ENCODE assay signal across 9 cellular contexts in the genomic region with DNA sequence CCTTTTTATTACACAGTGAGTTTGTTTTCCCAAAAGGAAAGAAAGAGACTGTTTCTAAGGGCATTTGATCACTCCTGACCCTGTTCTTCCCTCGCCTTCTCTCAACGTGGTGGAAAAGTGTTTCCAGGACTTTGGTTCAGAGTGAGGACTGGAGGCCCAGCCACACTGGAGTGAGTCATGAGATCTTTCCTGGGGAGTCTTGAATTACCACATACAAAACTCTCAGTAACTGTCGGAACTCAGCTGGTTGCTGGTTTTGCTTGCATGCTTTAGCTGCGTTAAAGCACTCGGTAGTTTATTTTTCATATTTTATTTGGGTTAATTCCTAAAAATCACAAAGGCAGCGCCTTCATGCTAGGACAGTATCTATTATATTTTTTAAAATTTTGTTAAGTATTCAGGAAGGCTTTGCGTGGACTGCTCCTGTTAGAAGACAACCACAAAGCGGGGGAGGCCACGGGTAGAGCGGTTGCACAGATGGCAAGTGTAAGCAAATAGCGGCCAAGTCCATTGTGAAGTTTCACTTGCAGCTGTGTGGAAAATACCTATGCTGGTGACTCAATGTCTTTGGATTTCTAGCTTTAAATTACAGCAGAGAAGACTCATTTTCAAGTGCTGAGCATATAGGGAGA.
A peak's percentile ranks its signal among the peaks of the same experiment; 100 is the strongest.
DNase-seq lines count a peak whose midpoint lies in the region; ATAC-seq and TF ChIP-seq lines count a peak whose summit lies in the region.
"Had no signal": no experiment of that assay in that cellular context is flagged by ENCODE, and none has a peak within 500 bp of the region (broad histone marks: within the 10 kb centered on the region; RNA-seq: fewer than 3 reads in every experiment).

No MANE protein-coding gene starts in this region.

- H3K27ac ChIP-seq in coronary artery (peak overlapping the region; percentile 64 to 86), neural progenitor cell (no peak overlapping the region)

- peaks cover 51% of the 10 kb centered on the region for H3K4me1 Mint-ChIP-seq in neural progenitor cell

- no peak for ATAC-seq in GM18520 (IDR thresholded peaks at IDR 0.05; ENCODE audit: unreplicated experiment)
- ATAC-seq: T-helper 17 cell had no signal

- peaks cover 7% of the 10 kb centered on the region for H3F3A ChIP-seq in neural progenitor cell (ENCODE audit: low read depth)

- peaks cover 2% of the 10 kb centered on the region for H3K27me3 Mint-ChIP-seq in neural progenitor cell (ENCODE audit: insufficient read depth, low read depth)
- H3K27me3 Mint-ChIP-seq: T-helper 17 cell had no signal

- no peaks in the 10 kb centered on the region for H3K36me3 Mint-ChIP-seq in neural progenitor cell

- H3K36me3 ChIP-seq in MG63, result no peaks in the 10 kb centered on the region
- H3K36me3 ChIP-seq in neural progenitor cell, result no peaks in the 10 kb centered on the region

- peak overlapping the region; percentile 31 for H3K4me3 Mint-ChIP-seq in neural progenitor cell
- H3K4me3 Mint-ChIP-seq: T-helper 17 cell had no signal

- H3K9ac ChIP-seq in neural progenitor cell, result no peak overlapping the region

- H3K27ac Mint-ChIP-seq in neural progenitor cell, result peak overlapping the region; percentile 35
- H3K27ac Mint-ChIP-seq: T-helper 17 cell had no signal

- H3K9me3 ChIP-seq in MG63 (no peaks in the 10 kb centered on the region), neural progenitor cell (ENCODE audit: low read depth) (no peaks in the 10 kb centered on the region)

- H2AFZ ChIP-seq in neural progenitor cell (replicated peaks), result no peak overlapping the region

- H3K4me3 ChIP-seq in MG63 (peak overlapping the region; percentile 28), coronary artery (peak overlapping the region; percentile 52), neural progenitor cell (no peak overlapping the region)

- no peaks in the 10 kb centered on the region for H3K79me2 ChIP-seq in neural progenitor cell (ENCODE audit: low read depth)

- no peak overlapping the region for H3K4me2 ChIP-seq in neural progenitor cell

- no peak for TF ChIP-seq CTCF in coronary artery (IDR thresholded peaks at IDR 0.05)
- TF ChIP-seq CTCF in neural progenitor cell (IDR thresholded peaks at IDR 0.05), result no peak

- DNase-seq in AML-193 (lab: John Stamatoyannopoulos, UW), result peak; percentile 77 to 82
- DNase-seq in MG63, result peak; percentile 83
- DNase-seq in coronary artery (ENCODE audit: low spot score), result no peak
- no peak for DNase-seq in neural progenitor cell (ENCODE audit: low spot score)
- no peak for DNase-seq in HuH-7.5 (ENCODE audit: low spot score)
- DNase-seq in NCI-H69 (lab: John Stamatoyannopoulos, UW), result no peak
- DNase-seq in T1000 (lab: John Stamatoyannopoulos, UW), result no peak
- DNase-seq: T-helper 17 cell had no signal

- peaks cover 24% of the 10 kb centered on the region for H3K4me1 ChIP-seq in neural progenitor cell

- H4K20me1 ChIP-seq in neural progenitor cell (ENCODE audit: low read depth), result no peaks in the 10 kb centered on the region

- no peaks in the 10 kb centered on the region for H3K9me3 Mint-ChIP-seq in neural progenitor cell

- no peaks in the 10 kb centered on the region for H3K27me3 ChIP-seq in MG63
- no peaks in the 10 kb centered on the region for H3K27me3 ChIP-seq in neural progenitor cell

Comparison
In these comparisons a context has a peak if more than half of its experiments do, and no peak if none do; other contexts are left out.
1. DNase-seq: peak in AML-193 (2 of 2) and MG63 (single experiment); none in coronary artery (single experiment), neural progenitor cell (single experiment), HuH-7.5 (single experiment), NCI-H69 (single experiment) and T1000 (single experiment).